ENCODE assay signal across 1 cellular context in genomic region chr19:53870485-53870844, GRCh38.
TF ChIP-seq lines count a peak whose summit lies in the region.

No MANE protein-coding gene starts in this region.

TF ChIP-seq in endothelial cell of umbilical vein, 7 proteins besides CTCF, POLR2A, EP300 and RAD21 (continued from another document):
- TF ChIP-seq JUN (IDR thresholded peaks at IDR 0.05; ENCODE audit: borderline replicate concordance, insufficient read depth, insufficient read length, low read depth), result no peak
